ENCODE assay signal across 9 cellular contexts in genomic region chr11:116929393-116930090, GRCh38.
DNase-seq lines count a peak whose midpoint lies in the region; ATAC-seq and TF ChIP-seq lines count a peak whose summit lies in the region.
"Had no signal": no experiment of that assay in that cellular context is flagged by ENCODE, and none has a peak within 500 bp of the region (broad histone marks: within the 10 kb centered on the region; RNA-seq: fewer than 3 reads in every experiment).

No MANE protein-coding gene starts in this region.

- peaks cover 8% of the 10 kb centered on the region for H3K9me3 Mint-ChIP-seq in activated naive CD4-positive, alpha-beta T cell treated with anti-CD3 and anti-CD28 coated beads for 36 hours

- H3K9ac ChIP-seq in PC-3 (ENCODE audit: low read length), result no peak overlapping the region

- H3K27me3 ChIP-seq in layer of hippocampus (ENCODE audit: control insufficient read depth, insufficient read depth, low read length) (no peaks in the 10 kb centered on the region), thyroid gland (no peaks in the 10 kb centered on the region), PC-3 (ENCODE audit: low read length) (no peaks in the 10 kb centered on the region)

- BruUV-seq in PC-3 (replicated peaks; lab: Mats Ljungman, UMichigan), result no TSS peak

- H3K27ac Mint-ChIP-seq in activated naive CD4-positive, alpha-beta T cell treated with anti-CD3 and anti-CD28 coated beads for 36 hours, result peak overlapping the region; percentile 51

- H3K79me2 ChIP-seq in PC-3 (ENCODE audit: low read length), result no peaks in the 10 kb centered on the region

- 17 to 18% methylated on average over 6 of the region's 6 CpGs for WGBS in thyroid gland, 2 donors

- H3K27me3 Mint-ChIP-seq in activated naive CD4-positive, alpha-beta T cell treated with anti-CD3 and anti-CD28 coated beads for 36 hours (ENCODE audit: low read depth), result no peaks in the 10 kb centered on the region

- H3K9me3 ChIP-seq in thyroid gland (no peaks in the 10 kb centered on the region), PC-3 (ENCODE audit: low read length) (no peaks in the 10 kb centered on the region)

- no peak for TF ChIP-seq CTCF in thyroid gland (IDR thresholded peaks at IDR 0.05)
- no peak for TF ChIP-seq CTCF in PC-3 (conservative IDR thresholded peaks at IDR 0.05; ENCODE audit: low read depth, low read length)

- no peak overlapping the region for H2AFZ ChIP-seq in PC-3 (ENCODE audit: low read length)

- CTCF ChIA-PET in activated naive CD4-positive, alpha-beta T cell treated with anti-CD3 and anti-CD28 coated beads for 36 hours (lab: Charles Lee), result interaction anchor here (0.7 to 2.3 kb wide), 10 partner anchors 19 to 177 kb away, joined by 3 to 9 read pairs (median 4); partner anchors contain the start of genes APOA5 and SIK3
- CTCF ChIA-PET in PC-3 (lab: Charles Lee), result no interaction called here

- peak overlapping the region; percentile 79 for H3K4me3 Mint-ChIP-seq in activated naive CD4-positive, alpha-beta T cell treated with anti-CD3 and anti-CD28 coated beads for 36 hours

- H3K4me1 Mint-ChIP-seq in activated naive CD4-positive, alpha-beta T cell treated with anti-CD3 and anti-CD28 coated beads for 36 hours (ENCODE audit: low read depth), result peaks cover 69% of the 10 kb centered on the region

- H3K4me3 ChIP-seq in thyroid gland (replicated peaks in 1 of 3) (no peak overlapping the region), PC-3 (ENCODE audit: low read length) (no peak overlapping the region)

- peaks cover 17% of the 10 kb centered on the region for H3K36me3 Mint-ChIP-seq in activated naive CD4-positive, alpha-beta T cell treated with anti-CD3 and anti-CD28 coated beads for 36 hours (ENCODE audit: low read depth)

- peaks cover 8% of the 10 kb centered on the region for H3F3A ChIP-seq in PC-3 (ENCODE audit: low read length, unreplicated experiment)

- H3K9me2 ChIP-seq in PC-3 (replicated peaks; ENCODE audit: low read length), result no peaks in the 10 kb centered on the region

- intact Hi-C loops in activated naive CD4-positive, alpha-beta T cell treated with anti-CD3 and anti-CD28 coated beads for 36 hours (cut with micrococcal nuclease), result loop anchor here (2.0 kb wide), 2 partner anchors 157 to 301 kb away; partner anchors contain the start of gene BUD13
- intact Hi-C loops in thyroid gland (cut with DNase I) (no loop called here), head of caudate nucleus (cut with DNase I) (no loop called here), PC-3 (cut with micrococcal nuclease) (no loop called here)

- no peaks in the 10 kb centered on the region for H3K36me3 ChIP-seq in thyroid gland
- peaks cover 15% of the 10 kb centered on the region for H3K36me3 ChIP-seq in PC-3 (ENCODE audit: low read depth, low read length)

- H3K4me2 ChIP-seq in PC-3 (ENCODE audit: low read length), result no peak overlapping the region

- H4K20me1 ChIP-seq in PC-3 (ENCODE audit: low read length), result no peaks in the 10 kb centered on the region

- no peak for DNase-seq in activated naive CD4-positive, alpha-beta T cell treated with anti-CD3 and anti-CD28 coated beads for 36 hours
- DNase-seq in activated naive CD4-positive, alpha-beta T cell treated with anti-CD3 and anti-CD28 coated beads, Interleukin-2, amount 50 U/mL, for 16 hours, result no peak
- peak; percentile 36 for DNase-seq in astrocyte of the hippocampus (ENCODE audit: low read depth, low spot score)
- DNase-seq in thyroid gland, result peak in 1 of 2 donors; percentile 24
- DNase-seq in head of caudate nucleus, result no peak
- DNase-seq in PC-3, result no peak
- DNase-seq in NCI-H1048 (lab: John Stamatoyannopoulos, UW), result no peak
- DNase-seq: NCI-H526 had no signal

- POLR2A ChIA-PET in PC-3 (lab: Charles Lee; ENCODE audit: unreplicated experiment), result interaction anchor here (0.7 kb wide), 1 partner anchor 97 kb away, joined by 3 read pairs; no protein-coding TSS in a partner anchor

- TF ChIP-seq POLR2A in thyroid gland (IDR thresholded peaks at IDR 0.05), result no peak

- peak overlapping the region; percentile 21 for H3K27ac ChIP-seq in layer of hippocampus (ENCODE audit: low read depth, low read length)
- H3K27ac ChIP-seq in thyroid gland, result peak overlapping the region; percentile 39 to 60 (median 48)
- H3K27ac ChIP-seq in PC-3 (ENCODE audit: low read length), result no peak overlapping the region

- ATAC-seq in PC-3, result no peak

- H3K4me1 ChIP-seq in thyroid gland (peaks cover 43 to 50% of the 10 kb centered on the region in 2 donors), PC-3 (ENCODE audit: insufficient read depth, low read length) (peaks cover 23% of the 10 kb centered on the region)
